1 cellular context compared by ENCODE assay signal in the genomic region with DNA sequence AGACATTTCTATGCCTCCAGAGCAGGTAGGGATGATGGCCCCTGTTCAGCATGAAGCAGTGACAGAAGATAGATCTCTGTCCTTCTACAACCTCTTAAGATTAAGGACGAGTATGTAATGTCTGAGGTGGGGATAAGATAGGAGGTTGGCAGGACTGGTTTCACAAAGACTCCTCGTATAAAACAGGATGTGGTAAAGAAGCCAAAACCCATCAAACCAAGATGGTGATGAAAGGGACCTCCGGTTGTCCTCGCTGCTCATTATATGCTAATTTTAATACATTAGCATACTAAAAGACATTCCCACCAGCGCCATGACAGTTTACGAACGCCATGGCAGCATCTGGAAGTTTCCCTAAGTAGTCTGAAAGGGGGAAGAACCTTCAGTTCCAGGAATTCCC.
A peak's percentile ranks its signal among the peaks of the same experiment; 100 is the strongest.
TF ChIP-seq lines count a peak whose summit lies in the region.

No MANE protein-coding gene starts in this region.

TF ChIP-seq in H1, 55 proteins besides CTCF, POLR2A, EP300 and RAD21:
- TF ChIP-seq TBP (IDR thresholded peaks at IDR 0.05; ENCODE audit: low read depth, low read length) (no peak), SAP30 (IDR thresholded peaks at IDR 0.05; ENCODE audit: insufficient read depth, insufficient replicate concordance, low read length) (no peak), YY1 (IDR thresholded peaks at IDR 0.05; ENCODE audit: low read depth, low read length) (peak; percentile 71), SIX5 (IDR thresholded peaks at IDR 0.05; ENCODE audit: low read depth, low read length) (no peak), SIN3A (conservative IDR thresholded peaks at IDR 0.05 in 1 of 2, IDR thresholded peaks at IDR 0.05 in 1 of 2; ENCODE audit: low read depth in 1 of 2, low read length in 2 of 2) (no peak), RNF2 (IDR thresholded peaks at IDR 0.05; ENCODE audit: borderline replicate concordance, low read depth, low read length, missing control alignments, poor library complexity, severe bottlenecking) (no peak), CTBP2 (IDR thresholded peaks at IDR 0.05; ENCODE audit: borderline replicate concordance, insufficient read depth, insufficient read length, low read length) (no peak)
